In genomic region chrX:49761481-49761880, GRCh38 we compare ENCODE assay signal across 8 cellular contexts.
A peak's percentile ranks its signal among the peaks of the same experiment; 100 is the strongest.
DNase-seq lines count a peak whose midpoint lies in the region; ATAC-seq and TF ChIP-seq lines count a peak whose summit lies in the region.

No MANE protein-coding gene starts in this region.

- peak; percentile 45 for TF ChIP-seq CTCF in AG04450 (IDR thresholded peaks at IDR 0.05; ENCODE audit: low read depth, low read length)
- peak; percentile 67 for TF ChIP-seq CTCF in GM12873 (IDR thresholded peaks at IDR 0.05; ENCODE audit: insufficient read depth, low read depth, low read length, missing control alignments)
- TF ChIP-seq CTCF in fibroblast of the aortic adventitia (IDR thresholded peaks at IDR 0.05; ENCODE audit: insufficient read depth, low read length) = peak; percentile 57

- H3K4me3 ChIP-seq in AG04450 (ENCODE audit: low read depth, low read length) (no peak overlapping the region), fibroblast of the aortic adventitia (ENCODE audit: low read depth, low read length) (no peak overlapping the region)

- POLR2A ChIA-PET in AG04450 (lab: Yijun Ruan, JAX) = no interaction called here

- CTCF ChIA-PET in AG04450 (lab: Charles Lee) = interaction anchor here (0.9 to 2.5 kb wide), 4 partner anchors 77 to 158 kb away, joined by 3 to 9 read pairs (median 6); no protein-coding TSS in a partner anchor

- H3K27me3 ChIP-seq in AG04450 (ENCODE audit: control insufficient read depth, insufficient read depth, low read length) = no peaks in the 10 kb centered on the region

- no peak overlapping the region for H3K27ac ChIP-seq in AG04450 (ENCODE audit: low read depth, low read length)

- no peaks in the 10 kb centered on the region for H3K9me3 ChIP-seq in AG04450 (ENCODE audit: control insufficient read depth, insufficient read depth, low read length)

- ATAC-seq in GM18502 (IDR thresholded peaks at IDR 0.05; ENCODE audit: poor library complexity, unreplicated experiment) (no peak), HG03342 (IDR thresholded peaks at IDR 0.05; ENCODE audit: unreplicated experiment) (no peak), GM21360 (IDR thresholded peaks at IDR 0.05; ENCODE audit: unreplicated experiment) (no peak)

- no peak for DNase-seq in AG04450 (ENCODE audit: low read depth, low spot score)
- DNase-seq in OCI-M1 (lab: John Stamatoyannopoulos, UW) = peak; percentile 24
- peak; percentile 12 for DNase-seq in fibroblast of the aortic adventitia (ENCODE audit: low read depth)
- no peak for DNase-seq in putamen (ENCODE audit: low spot score)

Comparison
In these comparisons a context has a peak if more than half of its experiments do, and no peak if none do; other contexts are left out.
1. DNase-seq: peak in OCI-M1 (single experiment) and fibroblast of the aortic adventitia (single experiment); none in AG04450 (single experiment) and putamen (single experiment).
2. Peak in every context shown above with its lines, with median percentiles within 50 percentile points of each other: CTCF ChIP-seq.